ENCODE assay signal across 8 cellular contexts in the genomic region with DNA sequence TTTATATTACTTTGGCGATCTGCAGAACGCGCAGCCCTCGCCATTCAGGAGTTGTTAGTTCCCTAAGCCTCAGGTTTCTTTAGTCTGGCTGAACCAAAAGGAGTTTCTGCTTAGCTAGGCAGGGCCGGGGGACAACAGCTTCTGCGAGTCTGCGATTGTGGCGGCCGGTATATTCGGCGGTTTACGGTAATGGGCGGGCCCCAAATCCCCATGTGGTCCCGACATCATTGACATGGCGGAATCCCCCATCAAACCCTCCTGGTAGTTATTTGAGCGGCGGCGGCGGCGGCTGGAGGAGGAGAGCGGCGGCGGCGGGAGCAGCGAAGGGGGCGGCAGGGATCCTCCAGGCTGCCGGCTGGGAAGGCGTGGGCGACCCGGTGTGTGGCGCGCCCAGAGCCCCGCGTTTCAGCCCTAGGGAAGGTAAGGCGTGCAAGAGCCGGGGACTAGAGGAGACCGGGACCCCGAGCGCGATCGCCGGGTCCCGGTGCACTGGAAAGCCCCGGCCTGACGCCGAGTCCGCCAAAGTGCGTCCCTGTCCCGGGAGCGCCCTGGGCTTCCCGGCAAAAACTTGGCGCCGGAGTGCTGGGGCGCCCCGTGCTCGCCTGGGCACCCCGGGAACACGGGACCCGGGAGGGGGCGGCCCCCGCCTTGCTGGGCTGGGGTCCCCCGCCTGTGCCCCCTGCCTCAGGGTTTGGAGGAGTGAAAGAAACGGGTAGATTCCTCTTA. TPM values are rescaled to one million over a fixed set of nuclear protein-coding genes. Genes with fewer than 3 reads are reported as not detected.
A peak's percentile ranks its signal among the peaks of the same experiment; 100 is the strongest.
DNase-seq lines count a peak whose midpoint lies in the region; ATAC-seq, FAIRE-seq and TF ChIP-seq lines count a peak whose summit lies in the region.

A gene (plus strand): TSS at position 227 of the 726 bp plus-strand sequence. CDS start 72,902 bp downstream, outside the sequence.

- peak; percentile 67 for DNase-seq in GM12892 (ENCODE audit: insufficient read length)
- peak; percentile 93 for DNase-seq in NCI-H146 treated with DMSO at 0.1 percent for 48 hours (lab: John Stamatoyannopoulos, UW; ENCODE audit: unreplicated experiment)
- DNase-seq in amniotic epithelial cell (ENCODE audit: low read depth): peak; percentile 93
- DNase-seq in left cardiac atrium: peak; percentile 94
- peak; percentile 95 for DNase-seq in prostate gland (ENCODE audit: low spot score)

- H3K4me3 ChIP-seq in prostate gland: peak within 1 kb of the TSS; percentile 92 to 99
- peak within 1 kb of the TSS; percentile 72 for H3K4me3 ChIP-seq in urinary bladder (ENCODE audit: low read depth, low read length)

- H3K27me3 ChIP-seq in prostate gland (replicated peaks; ENCODE audit: insufficient read depth): no peaks in the 10 kb centered on the region

- peak; percentile 86 for FAIRE-seq in GM12892 (lab: Jason Lieb, UNC)

- ATAC-seq in HG02852 (IDR thresholded peaks at IDR 0.05; ENCODE audit: unreplicated experiment): peak; percentile 84
- ATAC-seq in left cardiac atrium: peak; percentile 88 to 91

- WGBS in prostate gland: under 1% methylated on average over 52 of the region's 63 CpGs
- under 1% methylated on average over 63 of the region's 63 CpGs for WGBS in urinary bladder

- no peaks in the 10 kb centered on the region for H3K4me1 ChIP-seq in prostate gland (replicated peaks)
- H3K4me1 ChIP-seq in urinary bladder (ENCODE audit: insufficient read depth): no peaks in the 10 kb centered on the region

- peak within 1 kb of the TSS; percentile 97 to 98 for H3K27ac ChIP-seq in prostate gland
- H3K27ac ChIP-seq in urinary bladder (ENCODE audit: low read depth): peak within 1 kb of the TSS; percentile 87

- H3K9me3 ChIP-seq in prostate gland: no peaks in the 10 kb centered on the region

- TF ChIP-seq POLR2A in GM12892 (IDR thresholded peaks at IDR 0.05; ENCODE audit: low read depth, low read length) (peak; percentile 67; the same call in 1 of the 2 replicates), prostate gland (IDR thresholded peaks at IDR 0.05) (peak; percentile 95)

- intact Hi-C loops in T-helper 1 cell treated with Interleukin-12 subunit alpha and Interleukin-12 subunit beta and Interleukin-4 antibody, amounts not matched to agents 30 ng/mL and 1 ng/mL, for 36 hours (cut with micrococcal nuclease): loop anchor here (1.0 to 5.0 kb wide), 15 partner anchors 47 to 1169 kb away; a partner anchor contains a TSS
- intact Hi-C loops in left cardiac atrium (cut with DNase I) (loop anchor here (5.0 to 10.0 kb wide), 4 partner anchors 68 to 293 kb away; no protein-coding TSS in a partner anchor), prostate gland (cut with DNase I) (loop anchor here (2.0 to 10.0 kb wide), 5 partner anchors 91 to 395 kb away; no protein-coding TSS in a partner anchor)

- H3K36me3 ChIP-seq in prostate gland: no peaks in the 10 kb centered on the region
- H3K36me3 ChIP-seq in urinary bladder (ENCODE audit: insufficient read depth): no peaks in the 10 kb centered on the region

- TF ChIP-seq CTCF in prostate gland (IDR thresholded peaks at IDR 0.05): no peak

RNA-seq across cellular contexts. Expression of the gene that starts here (rescaled TPM):
- 4.2 TPM for polyA plus RNA-seq in GM12892 (2012; ENCODE audit: missing spikeins)
- total RNA-seq in T-helper 1 cell treated with Interleukin-12 subunit alpha and Interleukin-12 subunit beta and Interleukin-4 antibody, amounts not matched to agents 30 ng/mL and 1 ng/mL, for 36 hours: 38.1 and 39.1 TPM in 2 replicates
- total RNA-seq in left cardiac atrium (10 to 100 TPM; 82.4 to 98.3 TPM), prostate gland (10 to 100 TPM; 35.9 to 62.4 TPM), urinary bladder (228 TPM)
- polyA plus RNA-seq in urinary bladder: 22.0 TPM

Comparison
In these comparisons a context has a peak if more than half of its experiments do, and no peak if none do; other contexts are left out.
1. Peak in every context shown above with its lines: DNase-seq, ATAC-seq, H3K4me3 ChIP-seq and H3K27ac ChIP-seq.